17 cellular contexts compared by ENCODE assay signal in the genomic region with DNA sequence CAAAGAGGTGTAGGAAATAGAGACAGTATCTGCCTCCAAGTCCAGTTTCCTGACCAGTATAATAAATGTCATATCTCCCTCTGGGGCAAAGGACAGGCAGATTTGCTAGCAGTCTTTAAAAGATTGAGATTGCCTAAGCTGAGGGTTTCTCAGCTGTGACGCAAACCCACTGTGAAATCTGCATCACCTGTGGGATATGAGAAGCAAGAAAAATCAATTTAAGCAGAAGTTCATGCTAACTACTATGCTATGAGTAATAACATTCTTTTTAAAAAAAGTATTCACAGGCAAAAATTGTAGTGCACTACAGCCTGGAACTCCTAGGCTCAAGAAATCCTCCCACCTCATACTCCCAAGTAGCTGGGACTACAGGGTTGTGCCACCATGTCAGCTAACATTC.
"Had no signal": no experiment of that assay in that cellular context is flagged by ENCODE, and none has a peak within 500 bp of the region (broad histone marks: within the 10 kb centered on the region; RNA-seq: fewer than 3 reads in every experiment).

No MANE protein-coding gene starts in this region.

- ATAC-seq: foreskin keratinocyte, left colon, left ventricle myocardium superior, psoas muscle, sciatic nerve had no signal

- H3K9me3 ChIP-seq: colonic mucosa, neutrophil, psoas muscle, thoracic aorta, transverse colon had no signal

- H3K4me1 ChIP-seq: colonic mucosa, foreskin keratinocyte, psoas muscle, stomach, transverse colon had no signal

- H3K4me3 ChIP-seq: colonic mucosa, lung, psoas muscle, stomach, thoracic aorta, transverse colon had no signal

- DNase-seq: colonic mucosa; dermis blood vessel endothelial cell; hippocampal formation; left colon; left ventricle myocardium superior; mesenchymal stem cell; naive B cell; psoas muscle; stimulated activated CD4-positive, alpha-beta T cell treated with anti-CD3 and anti-CD28 coated beads, Interleukin-2, amount 100 ng/mL, for 24 hours; stimulated activated naive CD4-positive, alpha-beta T cell; stomach; transverse colon had no signal

- H3K36me3 ChIP-seq: colonic mucosa, neutrophil, stomach, thoracic aorta, transverse colon had no signal

- H3K27me3 ChIP-seq: colonic mucosa, foreskin keratinocyte, neutrophil, stomach, transverse colon had no signal

- H3K27ac ChIP-seq: colonic mucosa, foreskin keratinocyte, neutrophil, psoas muscle, stomach, thoracic aorta, transverse colon had no signal
